In genomic region chr1:150516050-150516591, GRCh38 we compare ENCODE assay signal across 8 cellular contexts. TPM values are rescaled to one million over a fixed set of nuclear protein-coding genes. Genes with fewer than 3 reads are reported as not detected.
DNase-seq lines count a peak whose midpoint lies in the region; ATAC-seq and TF ChIP-seq lines count a peak whose summit lies in the region.

No MANE protein-coding gene starts in this region.

- intact Hi-C loops in dorsolateral prefrontal cortex (cut with DNase I): loop anchor here (1.0 to 5.0 kb wide), 2 partner anchors 44 to 195 kb away; partner anchors contain the start of gene PRPF3 (in 1 of the 2)

- peak overlapping the region; percentile 68 to 85 (median 77) for H3K9ac ChIP-seq in BLaER1 treated with 17β-estradiol and CSF1 and Interleukin-3, amounts not matched to agents 10 nM and 100 nM
- peak overlapping the region; percentile 67 for H3K9ac ChIP-seq in mucosa of stomach (ENCODE audit: low read length)

- peaks cover 10 to 22% (median 19%) of the 10 kb centered on the region in 11 experiments; a peak in 21 of 22 replicates for H3K36me3 ChIP-seq in BLaER1 treated with 17β-estradiol and CSF1 and Interleukin-3, amounts not matched to agents 10 nM and 100 nM
- no peaks in the 10 kb centered on the region for H3K36me3 ChIP-seq in mucosa of stomach (ENCODE audit: control insufficient read depth, insufficient read depth, low read length)

- DNase-seq in HFF-Myc (ENCODE audit: extremely low read depth, low read depth): no peak
- peak; percentile 21 for DNase-seq in RPMI8226
- DNase-seq in dorsolateral prefrontal cortex: peak in 4 of 10 donors; percentile 12 to 50 (median 28)
- no peak for DNase-seq in stimulated activated CD4-positive, alpha-beta T cell treated with anti-CD3 and anti-CD28 coated beads, Interleukin-15, amount 100 ng/mL, for 24 hours

- no peak for TF ChIP-seq CTCF in HFF-Myc (IDR thresholded peaks at IDR 0.05; ENCODE audit: low read depth, low read length, missing control alignments)
- no peak for TF ChIP-seq CTCF in dorsolateral prefrontal cortex (IDR thresholded peaks at IDR 0.05 in 54 of 56, conservative IDR thresholded peaks at IDR 0.05 in 2 of 56; ENCODE audit: low read depth in 1 of 56, partially characterized antibody in 56 of 56)

- peak overlapping the region; percentile 53 to 76 (median 66) for H3K4me3 ChIP-seq in BLaER1 treated with 17β-estradiol and CSF1 and Interleukin-3, amounts not matched to agents 10 nM and 100 nM
- H3K4me3 ChIP-seq in HFF-Myc (replicated peaks; ENCODE audit: low read depth, low read length) (peak overlapping the region; percentile 53), dorsolateral prefrontal cortex (peak overlapping the region; percentile 59 to 91 (median 76)), mucosa of stomach (ENCODE audit: low read length) (peak overlapping the region; percentile 6)

- H3K4me1 ChIP-seq in BLaER1 treated with 17β-estradiol and CSF1 and Interleukin-3, amounts not matched to agents 10 nM and 100 nM: peaks cover 46 to 63% (median 61%) of the 10 kb centered on the region in 10 experiments
- peaks cover 26% of the 10 kb centered on the region for H3K4me1 ChIP-seq in mucosa of stomach (ENCODE audit: control insufficient read depth, insufficient read depth, low read length)

- no peaks in the 10 kb centered on the region for H3K9me3 ChIP-seq in BLaER1 treated with 17β-estradiol and CSF1 and Interleukin-3, amounts not matched to agents 10 nM and 100 nM (replicated peaks in 1 of 11)
- H3K9me3 ChIP-seq in mucosa of stomach (ENCODE audit: control insufficient read depth, low read length): no peaks in the 10 kb centered on the region

- H4K20me1 ChIP-seq in BLaER1 treated with 17β-estradiol and CSF1 and Interleukin-3, amounts not matched to agents 10 nM and 100 nM: peaks cover 0 to 22% (median 0%) of the 10 kb centered on the region in 11 experiments; a peak in 2 of 22 replicates

- ATAC-seq in HG03521 (IDR thresholded peaks at IDR 0.05; ENCODE audit: unreplicated experiment) (no peak), GM18867 (IDR thresholded peaks at IDR 0.05; ENCODE audit: unreplicated experiment) (no peak)

- no peaks in the 10 kb centered on the region for H3K27me3 ChIP-seq in BLaER1 treated with 17β-estradiol and CSF1 and Interleukin-3, amounts not matched to agents 10 nM and 100 nM
- H3K27me3 ChIP-seq in dorsolateral prefrontal cortex (no peaks in the 10 kb centered on the region), mucosa of stomach (ENCODE audit: control insufficient read depth, insufficient read depth, low read length) (no peaks in the 10 kb centered on the region)

- H3K4me2 ChIP-seq in BLaER1 treated with 17β-estradiol and CSF1 and Interleukin-3, amounts not matched to agents 10 nM and 100 nM: peak overlapping the region; percentile 87 to 100 (median 95)

- peak overlapping the region in 9 of 11 experiments; percentile 50 to 75 (median 71); a peak in 18 of 22 replicates for H3K27ac ChIP-seq in BLaER1 treated with 17β-estradiol and CSF1 and Interleukin-3, amounts not matched to agents 10 nM and 100 nM
- H3K27ac ChIP-seq in dorsolateral prefrontal cortex: peak overlapping the region in 57 of 59 donors; percentile 31 to 95 (median 89)

RNA-seq across cellular contexts. Expression of gene FALEC, which starts 0.6 kb away (rescaled TPM):
- total RNA-seq in dorsolateral prefrontal cortex: 1 to 10 TPM in 111 of 120 experiments, under 1 TPM in 1, not detected in 8; 0.99 to 5.8 (median 2.4) TPM

RNA-seq across cellular contexts. Expression of gene ECM1, which starts 8.2 kb away (rescaled TPM):
- total RNA-seq in dorsolateral prefrontal cortex: 10 to 100 TPM in 117 of 120 experiments, 1 to 10 TPM in 3; 6.8 to 31.3 (median 17.2) TPM

RNA-seq across cellular contexts. Expression of gene TARS2, which starts 28.9 kb away (rescaled TPM):
- total RNA-seq in dorsolateral prefrontal cortex: 10 to 100 TPM; 30.3 to 63.1 (median 45.8) TPM

RNA-seq across cellular contexts. Expression of gene ADAMTSL4, which starts 33.1 kb away (rescaled TPM):
- total RNA-seq in dorsolateral prefrontal cortex: 1 to 10 TPM in 102 of 120 experiments, under 1 TPM in 18; 0.25 to 8.0 (median 1.9) TPM

Comparison
In these comparisons a context has a peak if more than half of its experiments do, and no peak if none do; other contexts are left out.
1. H3K4me3 ChIP-seq: peak in every context shown above with its lines; median percentile 76 in dorsolateral prefrontal cortex; 66 in BLaER1 treated with 17β-estradiol and CSF1 and Interleukin-3, amounts not matched to agents 10 nM and 100 nM; 53 in HFF-Myc; 6 in mucosa of stomach.